In genomic region chrY:7099742-7100141, GRCh38 we compare ENCODE assay signal across 27 cellular contexts.
DNase-seq lines count a peak whose midpoint lies in the region; ATAC-seq and TF ChIP-seq lines count a peak whose summit lies in the region.
"Had no signal": no experiment of that assay in that cellular context is flagged by ENCODE, and none has a peak within 500 bp of the region (broad histone marks: within the 10 kb centered on the region; RNA-seq: fewer than 3 reads in every experiment).

No MANE protein-coding gene starts in this region.

- H3K27ac ChIP-seq in GM23338 (ENCODE audit: low read depth), result no peak overlapping the region
- no peak overlapping the region for H3K27ac ChIP-seq in RWPE2 (ENCODE audit: poor library complexity, severe bottlenecking)
- H3K27ac ChIP-seq: brain microvascular endothelial cell, esophagus squamous epithelium, gastrocnemius medialis, left lung, upper lobe of right lung had no signal

- ATAC-seq in activated CD8-positive, alpha-beta T cell treated with anti-CD3 and anti-CD28 coated beads, Interleukin-2, amount 10 ng/mL, durations not matched to agents 7 days and 5 days, result no peak
- no peak for ATAC-seq in activated CD8-positive, alpha-beta T cell treated with anti-CD3 and anti-CD28 coated beads for 36 hours
- ATAC-seq in GM23338, result peak; percentile 55; the same call in 2 of the 3 replicates
- ATAC-seq in RWPE2 (ENCODE audit: low read depth), result 0 out of 3 replicates have a peak, but pooled peaks have one; percentile 51
- no peak for ATAC-seq in GM21381 (IDR thresholded peaks at IDR 0.05; ENCODE audit: unreplicated experiment)
- ATAC-seq in HG03097 (IDR thresholded peaks at IDR 0.05; ENCODE audit: low FRiP score, unreplicated experiment), result no peak
- ATAC-seq: activated CD4-positive, CD25-positive, alpha-beta regulatory T cell treated with anti-CD3 and anti-CD28 coated beads, Interleukin-2, amount 50 U/mL, for 24 hours; gastrocnemius medialis; left lung; naive thymus-derived CD4-positive, alpha-beta T cell; PC-3; upper lobe of right lung had no signal

- DNase-seq in activated CD8-positive, alpha-beta T cell treated with anti-CD3 and anti-CD28 coated beads, Interleukin-2, amount 10 ng/mL, durations not matched to agents 7 days and 5 days, result peak; percentile 28
- DNase-seq in activated CD8-positive, alpha-beta T cell treated with anti-CD3 and anti-CD28 coated beads for 36 hours, result no peak
- DNase-seq in GM23338 (ENCODE audit: low spot score) (peak; percentile 42), RWPE2 (ENCODE audit: low spot score) (no peak), epithelial cell of proximal tubule (ENCODE audit: low read depth) (no peak), inferior parietal cortex (ENCODE audit: extremely low spot score) (no peak)
- DNase-seq: activated gamma-delta T cell; BE2C; brain microvascular endothelial cell; DMS79; effector memory CD4-positive, alpha-beta T cell; esophagus squamous epithelium; gastrocnemius medialis; hippocampal formation; left lung; naive thymus-derived CD4-positive, alpha-beta T cell; NCI-H1105; NCI-H2081; NCI-H345; NCI-H774; nucleus accumbens; PC-3; Right ventricle myocardium superior; upper lobe of right lung had no signal

- TF ChIP-seq CTCF in activated CD8-positive, alpha-beta T cell treated with anti-CD3 and anti-CD28 coated beads for 36 hours (IDR thresholded peaks at IDR 0.05), result no peak
- TF ChIP-seq CTCF in GM23338 (conservative IDR thresholded peaks at IDR 0.05; ENCODE audit: low read depth in 2 of 2) (peak; percentile 14 to 41; a peak in 2 of 4 replicates), RWPE2 (IDR thresholded peaks at IDR 0.05; ENCODE audit: poor library complexity, severe bottlenecking) (peak; percentile 31), epithelial cell of proximal tubule (conservative IDR thresholded peaks at IDR 0.05; ENCODE audit: low read depth, low read length) (peak; percentile 23)

- H3K9me2 ChIP-seq in GM23338 (ENCODE audit: insufficient read depth), result no peaks in the 10 kb centered on the region

- H3K27me3 Mint-ChIP-seq in activated CD8-positive, alpha-beta T cell treated with anti-CD3 and anti-CD28 coated beads, Interleukin-2, amount 10 ng/mL, durations not matched to agents 7 days and 5 days (ENCODE audit: low read depth), result no peaks in the 10 kb centered on the region
- no peaks in the 10 kb centered on the region for H3K27me3 Mint-ChIP-seq in activated CD8-positive, alpha-beta T cell treated with anti-CD3 and anti-CD28 coated beads for 36 hours
- H3K27me3 Mint-ChIP-seq in GM23338 (ENCODE audit: insufficient read depth, low read depth, poor library complexity), result no peaks in the 10 kb centered on the region

- H3K27me3 ChIP-seq in GM23338 (ENCODE audit: insufficient read depth) (no peaks in the 10 kb centered on the region), RWPE2 (ENCODE audit: insufficient read depth, poor library complexity, severe bottlenecking) (no peaks in the 10 kb centered on the region)
- H3K27me3 ChIP-seq: BE2C, brain microvascular endothelial cell, esophagus squamous epithelium, gastrocnemius medialis, left lung, upper lobe of right lung had no signal

- H3K4me3 ChIP-seq in GM23338 (no peak overlapping the region), RWPE2 (ENCODE audit: severe bottlenecking) (no peak overlapping the region), epithelial cell of proximal tubule (ENCODE audit: low read depth, low read length) (no peak overlapping the region)
- H3K4me3 ChIP-seq: esophagus squamous epithelium, gastrocnemius medialis, left lung, upper lobe of right lung had no signal

- H3K9me3 ChIP-seq in RWPE2 (ENCODE audit: severe bottlenecking), result no peaks in the 10 kb centered on the region
- H3K9me3 ChIP-seq: BE2C, esophagus squamous epithelium, gastrocnemius medialis, left lung, upper lobe of right lung had no signal

- H3K4me1 Mint-ChIP-seq in activated CD8-positive, alpha-beta T cell treated with anti-CD3 and anti-CD28 coated beads, Interleukin-2, amount 10 ng/mL, durations not matched to agents 7 days and 5 days (ENCODE audit: low read depth), result peaks cover 18% of the 10 kb centered on the region
- H3K4me1 Mint-ChIP-seq in activated CD8-positive, alpha-beta T cell treated with anti-CD3 and anti-CD28 coated beads for 36 hours (ENCODE audit: low read depth), result peaks cover 17% of the 10 kb centered on the region
- H3K4me1 Mint-ChIP-seq in GM23338, result peaks cover 8% of the 10 kb centered on the region; the same call in 2 of the 3 replicates

- H4K20me1 ChIP-seq in GM23338 (replicated peaks; ENCODE audit: insufficient read depth), result no peaks in the 10 kb centered on the region

- H3F3A ChIP-seq in GM23338 (replicated peaks; ENCODE audit: low read depth), result no peaks in the 10 kb centered on the region

- H3K36me3 Mint-ChIP-seq in activated CD8-positive, alpha-beta T cell treated with anti-CD3 and anti-CD28 coated beads, Interleukin-2, amount 10 ng/mL, durations not matched to agents 7 days and 5 days (ENCODE audit: low read depth), result no peaks in the 10 kb centered on the region
- no peaks in the 10 kb centered on the region for H3K36me3 Mint-ChIP-seq in activated CD8-positive, alpha-beta T cell treated with anti-CD3 and anti-CD28 coated beads for 36 hours (ENCODE audit: low read depth)
- H3K36me3 Mint-ChIP-seq in GM23338 (ENCODE audit: low read depth), result peaks cover 7% of the 10 kb centered on the region; the same call in 2 of the 3 replicates

- no peaks in the 10 kb centered on the region for H3K79me2 ChIP-seq in GM23338 (replicated peaks; ENCODE audit: insufficient read depth)

- CTCF ChIA-PET in activated CD8-positive, alpha-beta T cell treated with anti-CD3 and anti-CD28 coated beads, Interleukin-2, amount 10 ng/mL, durations not matched to agents 7 days and 5 days (lab: Charles Lee), result interaction anchor here (1.0 to 1.1 kb wide), 2 partner anchors 25 to 172 kb away, joined by 3 read pairs; no protein-coding TSS in a partner anchor
- CTCF ChIA-PET in activated CD8-positive, alpha-beta T cell treated with anti-CD3 and anti-CD28 coated beads for 36 hours (lab: Charles Lee), result interaction anchor here (3.3 kb wide), 1 partner anchor 14 kb away, joined by 19 read pairs; no protein-coding TSS in a partner anchor

- H3K9me3 Mint-ChIP-seq in activated CD8-positive, alpha-beta T cell treated with anti-CD3 and anti-CD28 coated beads, Interleukin-2, amount 10 ng/mL, durations not matched to agents 7 days and 5 days (ENCODE audit: insufficient read depth), result no peaks in the 10 kb centered on the region
- no peaks in the 10 kb centered on the region for H3K9me3 Mint-ChIP-seq in activated CD8-positive, alpha-beta T cell treated with anti-CD3 and anti-CD28 coated beads for 36 hours
- no peaks in the 10 kb centered on the region for H3K9me3 Mint-ChIP-seq in GM23338
- H3K9me3 Mint-ChIP-seq: naive thymus-derived CD4-positive, alpha-beta T cell had no signal

- no peak overlapping the region for H2AFZ ChIP-seq in GM23338

- POLR2A ChIA-PET in activated CD8-positive, alpha-beta T cell treated with anti-CD3 and anti-CD28 coated beads, Interleukin-2, amount 10 ng/mL, durations not matched to agents 7 days and 5 days (lab: Charles Lee), result no interaction called here
- POLR2A ChIA-PET in activated CD8-positive, alpha-beta T cell treated with anti-CD3 and anti-CD28 coated beads for 36 hours (lab: Charles Lee), result no interaction called here

- no peak overlapping the region for H3K4me2 ChIP-seq in GM23338

- no peak overlapping the region for H3K27ac Mint-ChIP-seq in activated CD8-positive, alpha-beta T cell treated with anti-CD3 and anti-CD28 coated beads, Interleukin-2, amount 10 ng/mL, durations not matched to agents 7 days and 5 days
- no peak overlapping the region for H3K27ac Mint-ChIP-seq in activated CD8-positive, alpha-beta T cell treated with anti-CD3 and anti-CD28 coated beads for 36 hours
- H3K27ac Mint-ChIP-seq in GM23338, result no peak overlapping the region
- H3K27ac Mint-ChIP-seq: naive thymus-derived CD4-positive, alpha-beta T cell had no signal

- no peaks in the 10 kb centered on the region for H3K4me1 ChIP-seq in GM23338 (ENCODE audit: insufficient read depth)
- peaks cover 4% of the 10 kb centered on the region for H3K4me1 ChIP-seq in RWPE2 (ENCODE audit: insufficient read depth, poor library complexity, severe bottlenecking)
- H3K4me1 ChIP-seq: BE2C, esophagus squamous epithelium, gastrocnemius medialis, left lung, upper lobe of right lung had no signal

- intact Hi-C loops in activated CD8-positive, alpha-beta T cell treated with anti-CD3 and anti-CD28 coated beads for 36 hours (cut with micrococcal nuclease), result no loop called here

- no peak overlapping the region for H3K4me3 Mint-ChIP-seq in activated CD8-positive, alpha-beta T cell treated with anti-CD3 and anti-CD28 coated beads, Interleukin-2, amount 10 ng/mL, durations not matched to agents 7 days and 5 days
- H3K4me3 Mint-ChIP-seq in activated CD8-positive, alpha-beta T cell treated with anti-CD3 and anti-CD28 coated beads for 36 hours, result no peak overlapping the region
- no peak overlapping the region for H3K4me3 Mint-ChIP-seq in GM23338
- H3K4me3 Mint-ChIP-seq: naive thymus-derived CD4-positive, alpha-beta T cell had no signal

- no peaks in the 10 kb centered on the region for H3K36me3 ChIP-seq in GM23338 (ENCODE audit: insufficient read depth)
- H3K36me3 ChIP-seq in RWPE2 (ENCODE audit: low read depth), result no peaks in the 10 kb centered on the region
- H3K36me3 ChIP-seq: BE2C, brain microvascular endothelial cell, esophagus squamous epithelium, gastrocnemius medialis, left lung, upper lobe of right lung had no signal

Comparison
In these comparisons a context has a peak if more than half of its experiments do, and no peak if none do; other contexts are left out.
1. DNase-seq: peak in activated CD8-positive, alpha-beta T cell treated with anti-CD3 and anti-CD28 coated beads, Interleukin-2, amount 10 ng/mL, durations not matched to agents 7 days and 5 days (single experiment) and GM23338 (single experiment); none in activated CD8-positive, alpha-beta T cell treated with anti-CD3 and anti-CD28 coated beads for 36 hours (single experiment), RWPE2 (single experiment), epithelial cell of proximal tubule (single experiment) and inferior parietal cortex (single experiment).
2. ATAC-seq: peak in GM23338 (single experiment) and RWPE2 (single experiment); none in activated CD8-positive, alpha-beta T cell treated with anti-CD3 and anti-CD28 coated beads, Interleukin-2, amount 10 ng/mL, durations not matched to agents 7 days and 5 days (single experiment), activated CD8-positive, alpha-beta T cell treated with anti-CD3 and anti-CD28 coated beads for 36 hours (single experiment), GM21381 (single experiment) and HG03097 (single experiment).